ENCODE assay signal across 10 cellular contexts in the genomic region with DNA sequence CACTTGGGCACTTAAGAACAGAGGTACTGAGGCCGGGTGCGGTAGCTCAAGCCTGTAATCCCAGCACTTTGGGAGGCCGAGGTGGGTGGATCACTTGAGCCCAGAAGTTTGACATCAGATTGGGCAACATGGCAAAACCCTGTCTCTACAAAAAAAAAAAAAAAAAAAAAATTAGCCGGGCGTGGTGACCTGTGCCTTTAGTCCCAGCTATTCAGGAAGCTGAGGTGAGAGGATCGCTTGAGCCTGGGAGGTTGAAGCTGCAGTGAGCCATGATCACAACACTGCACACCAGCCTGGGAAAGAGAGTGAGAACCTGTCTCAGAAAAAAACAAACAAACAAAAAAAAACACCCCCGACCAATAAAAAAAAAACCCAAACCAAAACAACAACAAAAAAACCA. TPM values are rescaled to one million over a fixed set of nuclear protein-coding genes. Genes with fewer than 3 reads are reported as not detected.
DNase-seq lines count a peak whose midpoint lies in the region; ATAC-seq and TF ChIP-seq lines count a peak whose summit lies in the region.
"Not testable (repeated sequence)": the region's sequence is repeated elsewhere in the genome, so short reads cannot be mapped to it uniquely, and the experiment has no call there.
"Had no signal": no experiment of that assay in that cellular context is flagged by ENCODE, and none has a peak within 500 bp of the region (broad histone marks: within the 10 kb centered on the region; RNA-seq: fewer than 3 reads in every experiment).

No MANE protein-coding gene starts in this region.

- H3K4me1 Mint-ChIP-seq in HFFc6 (ENCODE audit: low read depth) (peaks cover 45% of the 10 kb centered on the region), glutamatergic neuron (ENCODE audit: low read depth, unreplicated experiment) (peaks cover 11% of the 10 kb centered on the region)

- not testable (repeated sequence) for H3K9me3 Mint-ChIP-seq in HFFc6; glutamatergic neuron (ENCODE audit: unreplicated experiment)

- H4K20me1 ChIP-seq in GM23248 (ENCODE audit: insufficient read depth): not testable (repeated sequence)

- peaks cover 42% of the 10 kb centered on the region for H3F3A ChIP-seq in GM23248 (ENCODE audit: insufficient read depth)

- peaks cover 59% of the 10 kb centered on the region for H3K36me3 Mint-ChIP-seq in HFFc6 (ENCODE audit: low read depth)
- H3K36me3 Mint-ChIP-seq in glutamatergic neuron (ENCODE audit: unreplicated experiment): not testable (repeated sequence)

- not testable (repeated sequence) for H3K9me3 ChIP-seq in GM23248 (ENCODE audit: low read depth); psoas muscle; skeletal muscle tissue (ENCODE audit: control insufficient read depth in 3 of 3, low read length in 3 of 3)

- H3K9me2 ChIP-seq in GM23248 (ENCODE audit: insufficient read depth): not testable (repeated sequence)

- peak overlapping the region; percentile 57 for H3K4me2 ChIP-seq in GM23248 (ENCODE audit: unreplicated experiment)

- 0 out of 2 replicates have a peak overlapping the region, but pooled peaks have one; percentile 55 for H3K9ac ChIP-seq in GM23248
- not testable (repeated sequence) for H3K9ac ChIP-seq in skeletal muscle tissue (ENCODE audit: low read depth in 1 of 3, low read length in 3 of 3)

- H3K27ac Mint-ChIP-seq in HFFc6: peak overlapping the region; percentile 26; the same call in 1 of the 2 replicates
- H3K27ac Mint-ChIP-seq in glutamatergic neuron (ENCODE audit: unreplicated experiment): peak overlapping the region; percentile 22

- not testable (repeated sequence) for H3K27me3 Mint-ChIP-seq in HFFc6 (ENCODE audit: insufficient read depth); glutamatergic neuron (ENCODE audit: unreplicated experiment)

- H3K4me3 Mint-ChIP-seq in HFFc6; glutamatergic neuron (ENCODE audit: unreplicated experiment): not testable (repeated sequence)

- H3K4me3 ChIP-seq in GM23248; psoas muscle; skeletal muscle tissue (ENCODE audit: low read length in 3 of 3): not testable (repeated sequence)

- intact Hi-C loops in psoas muscle (cut with DNase I): loop anchor here (2.0 to 5.0 kb wide), 3 partner anchors 71 to 300 kb away; no protein-coding TSS in a partner anchor

- DNase-seq in GM23248 (peak; percentile 2), kidney tubule cell (ENCODE audit: low spot score) (peak; percentile 52)
- not testable (repeated sequence) for DNase-seq in HFFc6, glutamatergic neuron, psoas muscle

- not testable (repeated sequence) for H3K27me3 ChIP-seq in GM23248 (replicated peaks; ENCODE audit: insufficient read depth); psoas muscle (ENCODE audit: insufficient read depth in 3 of 3, low read length in 2 of 3); skeletal muscle tissue (ENCODE audit: control insufficient read depth in 3 of 3, insufficient read depth in 3 of 3, low read length in 3 of 3)

- H3K79me2 ChIP-seq in GM23248 (ENCODE audit: insufficient read depth): not testable (repeated sequence)

- H3K4me1 ChIP-seq in GM23248 (ENCODE audit: insufficient read depth) (peaks cover 46% of the 10 kb centered on the region), psoas muscle (peaks cover 37% of the 10 kb centered on the region), skeletal muscle tissue (ENCODE audit: control insufficient read depth in 3 of 3, insufficient read depth in 3 of 3, low read length in 3 of 3) (peaks cover 33 to 39% (median 33%) of the 10 kb centered on the region in 3 donors)

- H2AFZ ChIP-seq in GM23248: peak overlapping the region; percentile 60

- WGBS in GM23248 (ENCODE audit: low coverage in 1 of 2, low lambda C conversion rate in 2 of 2, missing lambda C conversion rate in 2 of 2), 2 experiments: 53 to 59% methylated on average over 7 of the region's 7 CpGs
- 48 to 74% (median 53%) methylated on average over 6 to 7 of the region's 7 CpGs for WGBS in psoas muscle, 3 donors

- H3K27ac ChIP-seq in GM23248 (peak overlapping the region; percentile 87), psoas muscle (peak overlapping the region; percentile 85), skeletal muscle tissue (ENCODE audit: low read depth, low read length) (peak overlapping the region; percentile 19)

- TF ChIP-seq CTCF in HFFc6 (IDR thresholded peaks at IDR 0.05); glutamatergic neuron (IDR thresholded peaks at IDR 0.05; ENCODE audit: partially characterized antibody, unreplicated experiment); psoas muscle (IDR thresholded peaks at IDR 0.05): not testable (repeated sequence)

- ATAC-seq in psoas muscle: not testable (repeated sequence)

- in situ Hi-C loops in GM23248 (cut with MboI): not testable (repeated sequence)

- H3K36me3 ChIP-seq in GM23248 (ENCODE audit: low read depth): not testable (repeated sequence)
- peaks cover 0 to 80% of the 10 kb centered on the region in 2 donors for H3K36me3 ChIP-seq in psoas muscle (ENCODE audit: insufficient read depth in 1 of 2, low read depth in 1 of 2)
- peaks cover 6 to 23% (median 16%) of the 10 kb centered on the region in 3 donors for H3K36me3 ChIP-seq in skeletal muscle tissue (ENCODE audit: control insufficient read depth in 3 of 3, insufficient read depth in 3 of 3, low read length in 3 of 3)

RNA-seq across cellular contexts. Expression of gene MYPN, which starts 48.2 kb away (rescaled TPM):
- total RNA-seq in GM23248 (2014; rRNA removed; shearing (Covaris generic)): 14.5 and 20.0 TPM in 2 replicates
- 8.8 and 9.2 TPM in 2 replicates for polyA plus RNA-seq in GM23248 (2016; fragmentation: Nextera tagmentation; extraction: Ambion mirVana)
- total RNA-seq in HFFc6 (2021; fragmentation: NEBNext Ultra II Directional; extraction: Animal tissue kit (Norgen Biotek cat#: 25700)): 10 to 100 TPM; 70.3 to 89.1 (median 80.1) TPM
- not detected for total RNA-seq in glutamatergic neuron (ENCODE audit: unreplicated experiment)
- total RNA-seq in psoas muscle: 100 to 1,000 TPM; 216 to 376 (median 312) TPM
- 100 to 1,000 TPM in 1 of 3 donors, 10 to 100 TPM in 2; 24.3 to 117 (median 97.4) TPM for polyA plus RNA-seq in psoas muscle
- total RNA-seq in skeletal muscle tissue: 57.4 TPM
- total RNA-seq: CD4-positive, alpha-beta T cell; CD8-positive, alpha-beta memory T cell; G401 had no signal
- polyA plus RNA-seq: CD14-positive monocyte; CD8-positive, alpha-beta memory T cell had no signal

Comparison
In these comparisons a context has a peak if more than half of its experiments do, and no peak if none do; other contexts are left out.
1. H3K27ac ChIP-seq: peak in every context shown above with its lines; median percentile 87 in GM23248; 85 in psoas muscle; 19 in skeletal muscle tissue.
2. RNA of gene MYPN, which starts 48.2 kb away (total RNA-seq): 216 to 376 TPM in psoas muscle, 70.3 to 89.1 TPM in HFFc6, 57.4 TPM in skeletal muscle tissue (single experiment) and 14.5 to 20.0 TPM in GM23248; not detected in glutamatergic neuron (single experiment); every median in the first group is over 10 times any median in the second.